1 cellular context compared by ENCODE assay signal in the genomic region with DNA sequence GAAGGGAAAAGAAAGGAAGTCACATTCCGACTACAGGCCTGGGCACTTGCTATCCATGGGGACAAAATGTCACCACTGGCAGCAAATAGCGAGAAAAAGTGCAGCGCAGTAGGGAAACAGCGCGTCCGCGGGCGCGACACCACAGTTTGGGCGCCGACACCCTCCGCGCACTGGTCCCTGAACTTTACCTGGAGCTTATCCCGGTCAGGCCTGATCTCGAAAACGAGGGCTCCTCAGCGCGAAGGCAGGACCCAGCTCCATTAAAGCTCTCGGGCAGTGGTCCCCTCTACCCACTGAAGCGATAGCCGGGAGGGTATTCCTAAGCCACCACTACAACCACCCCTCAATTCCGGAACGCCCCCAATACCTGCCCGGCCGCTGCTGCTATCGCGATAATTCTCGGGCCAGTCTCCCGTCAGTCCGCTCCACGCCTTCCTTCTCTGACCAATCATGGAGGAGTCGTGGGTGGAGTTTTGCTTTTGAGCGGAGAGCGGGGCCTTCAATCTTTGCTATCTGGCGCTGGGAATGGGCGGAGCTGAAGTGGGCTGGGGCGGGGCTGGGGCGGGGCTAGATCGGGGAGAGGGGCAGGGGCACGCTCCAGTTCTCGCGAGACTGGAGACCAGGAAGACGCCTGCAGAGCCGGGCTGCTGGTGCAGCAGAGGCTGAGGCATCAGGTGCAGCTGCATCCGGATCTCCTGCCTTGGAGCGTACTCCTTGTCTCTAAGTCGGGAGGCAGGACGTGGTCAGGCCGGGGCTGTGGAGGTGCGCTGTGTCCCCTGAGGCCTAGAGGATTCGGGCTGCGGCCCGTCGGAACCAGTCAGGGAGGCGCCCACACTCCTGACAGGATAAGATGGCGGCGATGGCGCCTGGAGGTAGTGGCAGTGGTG.
A peak's percentile ranks its signal among the peaks of the same experiment; 100 is the strongest.
TF ChIP-seq lines count a peak whose summit lies in the region.

A gene with protein sequence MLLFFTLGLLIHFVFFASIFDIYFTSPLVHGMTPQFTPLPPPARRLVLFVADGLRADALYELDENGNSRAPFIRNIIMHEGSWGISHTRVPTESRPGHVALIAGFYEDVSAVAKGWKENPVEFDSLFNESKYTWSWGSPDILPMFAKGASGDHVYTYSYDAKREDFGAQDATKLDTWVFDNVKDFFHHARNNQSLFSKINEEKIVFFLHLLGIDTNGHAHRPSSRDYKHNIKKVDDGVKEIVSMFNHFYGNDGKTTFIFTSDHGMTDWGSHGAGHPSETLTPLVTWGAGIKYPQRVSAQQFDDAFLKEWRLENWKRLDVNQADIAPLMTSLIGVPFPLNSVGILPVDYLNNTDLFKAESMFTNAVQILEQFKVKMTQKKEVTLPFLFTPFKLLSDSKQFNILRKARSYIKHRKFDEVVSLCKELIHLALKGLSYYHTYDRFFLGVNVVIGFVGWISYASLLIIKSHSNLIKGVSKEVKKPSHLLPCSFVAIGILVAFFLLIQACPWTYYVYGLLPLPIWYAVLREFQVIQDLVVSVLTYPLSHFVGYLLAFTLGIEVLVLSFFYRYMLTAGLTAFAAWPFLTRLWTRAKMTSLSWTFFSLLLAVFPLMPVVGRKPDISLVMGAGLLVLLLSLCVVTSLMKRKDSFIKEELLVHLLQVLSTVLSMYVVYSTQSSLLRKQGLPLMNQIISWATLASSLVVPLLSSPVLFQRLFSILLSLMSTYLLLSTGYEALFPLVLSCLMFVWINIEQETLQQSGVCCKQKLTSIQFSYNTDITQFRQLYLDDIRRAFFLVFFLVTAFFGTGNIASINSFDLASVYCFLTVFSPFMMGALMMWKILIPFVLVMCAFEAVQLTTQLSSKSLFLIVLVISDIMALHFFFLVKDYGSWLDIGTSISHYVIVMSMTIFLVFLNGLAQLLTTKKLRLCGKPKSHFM (minus strand): TSS at position 401 of the 887 bp plus-strand sequence. CDS start 25,703 bp downstream, outside the sequence.
A gene with protein sequence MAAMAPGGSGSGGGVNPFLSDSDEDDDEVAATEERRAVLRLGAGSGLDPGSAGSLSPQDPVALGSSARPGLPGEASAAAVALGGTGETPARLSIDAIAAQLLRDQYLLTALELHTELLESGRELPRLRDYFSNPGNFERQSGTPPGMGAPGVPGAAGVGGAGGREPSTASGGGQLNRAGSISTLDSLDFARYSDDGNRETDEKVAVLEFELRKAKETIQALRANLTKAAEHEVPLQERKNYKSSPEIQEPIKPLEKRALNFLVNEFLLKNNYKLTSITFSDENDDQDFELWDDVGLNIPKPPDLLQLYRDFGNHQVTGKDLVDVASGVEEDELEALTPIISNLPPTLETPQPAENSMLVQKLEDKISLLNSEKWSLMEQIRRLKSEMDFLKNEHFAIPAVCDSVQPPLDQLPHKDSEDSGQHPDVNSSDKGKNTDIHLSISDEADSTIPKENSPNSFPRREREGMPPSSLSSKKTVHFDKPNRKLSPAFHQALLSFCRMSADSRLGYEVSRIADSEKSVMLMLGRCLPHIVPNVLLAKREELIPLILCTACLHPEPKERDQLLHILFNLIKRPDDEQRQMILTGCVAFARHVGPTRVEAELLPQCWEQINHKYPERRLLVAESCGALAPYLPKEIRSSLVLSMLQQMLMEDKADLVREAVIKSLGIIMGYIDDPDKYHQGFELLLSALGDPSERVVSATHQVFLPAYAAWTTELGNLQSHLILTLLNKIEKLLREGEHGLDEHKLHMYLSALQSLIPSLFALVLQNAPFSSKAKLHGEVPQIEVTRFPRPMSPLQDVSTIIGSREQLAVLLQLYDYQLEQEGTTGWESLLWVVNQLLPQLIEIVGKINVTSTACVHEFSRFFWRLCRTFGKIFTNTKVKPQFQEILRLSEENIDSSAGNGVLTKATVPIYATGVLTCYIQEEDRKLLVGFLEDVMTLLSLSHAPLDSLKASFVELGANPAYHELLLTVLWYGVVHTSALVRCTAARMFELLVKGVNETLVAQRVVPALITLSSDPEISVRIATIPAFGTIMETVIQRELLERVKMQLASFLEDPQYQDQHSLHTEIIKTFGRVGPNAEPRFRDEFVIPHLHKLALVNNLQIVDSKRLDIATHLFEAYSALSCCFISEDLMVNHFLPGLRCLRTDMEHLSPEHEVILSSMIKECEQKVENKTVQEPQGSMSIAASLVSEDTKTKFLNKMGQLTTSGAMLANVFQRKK (plus strand): TSS at position 600 of the 887 bp plus-strand sequence. CDS start 251 bp downstream, at position 851.

TF ChIP-seq in GM12891, 5 proteins besides CTCF, POLR2A, EP300 and RAD21:
- TF ChIP-seq TAF1 (IDR thresholded peaks at IDR 0.05; ENCODE audit: low read depth, low read length), result peak; percentile 82
- no peak for TF ChIP-seq PAX5 (IDR thresholded peaks at IDR 0.05; ENCODE audit: insufficient read depth, low read length, severe bottlenecking)
- peak; percentile 97 for TF ChIP-seq POLR2AphosphoS5 (IDR thresholded peaks at IDR 0.05; ENCODE audit: low read depth, low read length)
- TF ChIP-seq POU2F2 (IDR thresholded peaks at IDR 0.05; ENCODE audit: low read depth, low read length), result 0 out of 2 replicates have a peak, but pooled peaks have one; percentile 32
